8 cellular contexts compared by ENCODE assay signal in the genomic region with DNA sequence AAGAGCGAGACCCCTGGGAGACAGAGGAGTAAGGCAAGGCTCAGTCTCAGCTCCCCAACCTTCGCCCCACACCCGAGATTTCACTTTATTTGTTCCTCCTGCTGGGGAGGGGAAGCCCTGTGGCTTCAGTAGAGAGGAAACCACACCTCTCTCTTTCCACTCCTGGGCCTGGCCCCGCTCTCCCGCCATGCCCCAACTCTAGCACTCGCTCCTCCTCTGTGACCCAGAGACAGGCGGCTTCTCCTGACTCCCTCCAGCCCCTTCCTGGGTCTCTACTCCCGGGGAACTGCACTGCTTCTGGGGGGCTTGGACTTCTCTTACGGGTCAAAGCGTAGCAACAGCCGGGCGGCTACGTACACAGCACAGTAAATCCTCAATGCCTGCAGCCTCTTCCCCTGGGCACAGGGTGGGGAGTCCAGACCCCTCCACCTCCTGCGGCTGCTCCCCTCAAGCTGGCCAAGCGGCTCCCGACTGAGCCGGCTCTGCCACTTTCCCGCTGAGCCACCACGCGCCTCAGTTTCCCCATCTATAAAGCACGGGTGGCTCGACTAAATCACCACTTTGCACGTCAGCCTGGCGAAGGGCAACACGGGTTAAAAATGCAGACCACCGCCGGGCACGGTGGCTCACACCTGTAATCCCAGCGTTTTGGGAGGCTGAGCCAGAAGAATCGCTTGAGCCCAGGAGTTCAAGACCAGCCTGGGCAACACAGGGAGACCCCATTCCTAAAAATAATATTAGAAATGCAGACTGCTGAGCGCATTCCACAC. TPM values are rescaled to one million over a fixed set of nuclear protein-coding genes. Genes with fewer than 3 reads are reported as not detected.
DNase-seq lines count a peak whose midpoint lies in the region; ATAC-seq and TF ChIP-seq lines count a peak whose summit lies in the region.

No MANE protein-coding gene starts in this region.

- peak overlapping the region; percentile 81 for H3K9ac ChIP-seq in iPS-15b (ENCODE audit: low read depth, low read length)

- DNase-seq in OCI-M1 (lab: John Stamatoyannopoulos, UW) (peak; percentile 16), GOT3 (lab: John Stamatoyannopoulos, UW) (no peak), NCI-H524 treated with DMSO at 0.1 percent for 48 hours (lab: John Stamatoyannopoulos, UW) (no peak)
- DNase-seq in activated naive CD4-positive, alpha-beta T cell treated with anti-CD3 and anti-CD28 coated beads for 36 hours = peak; percentile 82
- DNase-seq in stimulated activated CD4-positive, alpha-beta T cell treated with anti-CD3 and anti-CD28 coated beads, Interleukin-4, amount 100 ng/mL, for 1 hour = peak; percentile 58

- no peaks in the 10 kb centered on the region for H3K9me3 Mint-ChIP-seq in activated naive CD4-positive, alpha-beta T cell treated with anti-CD3 and anti-CD28 coated beads for 36 hours

- H3K27me3 Mint-ChIP-seq in activated naive CD4-positive, alpha-beta T cell treated with anti-CD3 and anti-CD28 coated beads for 36 hours (ENCODE audit: low read depth) = no peaks in the 10 kb centered on the region

- H3K27me3 ChIP-seq in iPS-15b (ENCODE audit: control insufficient read depth, insufficient read depth, low read length) = peaks cover 2% of the 10 kb centered on the region

- peaks cover 2% of the 10 kb centered on the region for H3K4me1 ChIP-seq in iPS-15b (ENCODE audit: control insufficient read depth, insufficient read depth, low read length)

- peak; percentile 19 for TF ChIP-seq POLR2A in GM15510 (IDR thresholded peaks at IDR 0.05; ENCODE audit: borderline replicate concordance, extremely low read depth, insufficient read length)

- H3K36me3 ChIP-seq in iPS-15b (ENCODE audit: control insufficient read depth, insufficient read depth, low read length) = peaks cover 12% of the 10 kb centered on the region

- H3K4me3 ChIP-seq in iPS-15b (ENCODE audit: low read depth, low read length) = peak overlapping the region; percentile 71

- CTCF ChIA-PET in activated naive CD4-positive, alpha-beta T cell treated with anti-CD3 and anti-CD28 coated beads for 36 hours (lab: Charles Lee) = interaction anchor here (1.2 kb wide), 1 partner anchor 78 kb away, joined by 3 read pairs; no protein-coding TSS in a partner anchor

- peaks cover 23% of the 10 kb centered on the region for H3K36me3 Mint-ChIP-seq in activated naive CD4-positive, alpha-beta T cell treated with anti-CD3 and anti-CD28 coated beads for 36 hours (ENCODE audit: low read depth)

- H3K4me1 Mint-ChIP-seq in activated naive CD4-positive, alpha-beta T cell treated with anti-CD3 and anti-CD28 coated beads for 36 hours (ENCODE audit: low read depth) = peaks cover 47% of the 10 kb centered on the region

- peak overlapping the region; percentile 98 for H3K27ac Mint-ChIP-seq in activated naive CD4-positive, alpha-beta T cell treated with anti-CD3 and anti-CD28 coated beads for 36 hours

- peak overlapping the region; percentile 99 for H3K4me3 Mint-ChIP-seq in activated naive CD4-positive, alpha-beta T cell treated with anti-CD3 and anti-CD28 coated beads for 36 hours

- intact Hi-C loops in activated naive CD4-positive, alpha-beta T cell treated with anti-CD3 and anti-CD28 coated beads for 36 hours (cut with micrococcal nuclease) = loop anchor here (1.0 to 5.0 kb wide), 8 partner anchors 28 to 746 kb away; a partner anchor contains a TSS

- no peak for ATAC-seq in GM21529 (IDR thresholded peaks at IDR 0.05; ENCODE audit: unreplicated experiment)

- H3K9me3 ChIP-seq in iPS-15b (ENCODE audit: control insufficient read depth, insufficient read depth, low read length) = no peaks in the 10 kb centered on the region

RNA-seq across cellular contexts. Expression of a gene that starts 1.4 kb away (rescaled TPM):
- total RNA-seq in activated naive CD4-positive, alpha-beta T cell treated with anti-CD3 and anti-CD28 coated beads for 36 hours = 100 to 1,000 TPM in 1 of 2 experiments, 10 to 100 TPM in 1; 99.5 to 108 TPM

RNA-seq across cellular contexts. Expression of a gene that starts 14.6 kb away (rescaled TPM):
- total RNA-seq in activated naive CD4-positive, alpha-beta T cell treated with anti-CD3 and anti-CD28 coated beads for 36 hours = 1 to 10 TPM; 9.3 to 9.8 TPM

RNA-seq across cellular contexts. Expression of a gene that starts 21.9 kb away (rescaled TPM):
- total RNA-seq in activated naive CD4-positive, alpha-beta T cell treated with anti-CD3 and anti-CD28 coated beads for 36 hours = not detected

RNA-seq across cellular contexts. Expression of a gene that starts 28.3 kb away (rescaled TPM):
- 10 to 100 TPM; 63.8 to 65.6 TPM for total RNA-seq in activated naive CD4-positive, alpha-beta T cell treated with anti-CD3 and anti-CD28 coated beads for 36 hours

RNA-seq across cellular contexts. Expression of a gene that starts 33.6 kb away (rescaled TPM):
- total RNA-seq in activated naive CD4-positive, alpha-beta T cell treated with anti-CD3 and anti-CD28 coated beads for 36 hours = not detected

Comparison
In these comparisons a context has a peak if more than half of its experiments do, and no peak if none do; other contexts are left out.
1. DNase-seq: peak in OCI-M1 (single experiment), activated naive CD4-positive, alpha-beta T cell treated with anti-CD3 and anti-CD28 coated beads for 36 hours (single experiment) and stimulated activated CD4-positive, alpha-beta T cell treated with anti-CD3 and anti-CD28 coated beads, Interleukin-4, amount 100 ng/mL, for 1 hour (single experiment); none in GOT3 (single experiment) and NCI-H524 treated with DMSO at 0.1 percent for 48 hours (single experiment).